Comparison of ENCODE assay signal across 1 cellular context in the genomic region with DNA sequence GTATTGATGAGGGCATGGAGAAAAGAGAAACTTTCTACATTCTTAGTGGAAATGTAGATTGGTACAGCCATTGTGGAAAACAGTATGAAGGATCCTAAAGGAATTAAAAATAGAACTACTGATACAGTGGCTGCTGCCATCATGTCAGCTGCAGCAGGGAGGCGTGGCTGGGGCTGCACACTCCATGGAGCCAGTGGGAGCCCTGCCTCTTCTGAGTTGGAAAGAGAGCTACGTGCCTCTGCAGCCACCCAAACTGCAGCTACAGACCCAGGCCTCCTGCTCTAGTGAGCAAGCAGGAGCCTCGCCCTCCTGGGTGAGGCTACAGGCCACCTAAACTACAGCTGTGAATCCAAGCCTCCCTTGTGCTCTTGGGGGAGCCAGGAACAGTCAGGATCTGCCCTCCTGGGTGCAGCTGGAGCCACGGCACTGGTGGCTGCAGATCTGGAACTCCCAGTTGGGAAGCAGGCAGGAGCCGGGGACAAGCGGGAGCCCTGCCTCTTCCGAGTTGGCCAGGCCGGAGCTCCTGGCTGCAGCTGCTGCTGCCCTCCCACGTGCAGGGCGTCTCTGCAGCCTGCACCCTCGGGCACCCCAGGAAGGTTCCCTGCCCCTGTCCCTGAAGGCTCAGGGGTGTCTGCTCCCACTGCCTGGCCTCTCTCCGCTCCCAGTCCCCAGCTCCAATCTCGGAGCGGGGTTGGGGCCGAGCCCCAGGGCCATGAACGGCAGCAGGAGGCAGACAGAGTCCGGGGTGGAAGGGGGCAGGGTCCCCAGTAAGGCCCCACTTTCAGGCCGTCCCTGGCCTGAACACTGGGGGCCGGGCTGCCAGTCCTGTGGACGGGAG.
TF ChIP-seq lines count a peak whose summit lies in the region.

No MANE protein-coding gene starts in this region.

TF ChIP-seq in H1, 55 proteins besides CTCF, POLR2A, EP300 and RAD21:
- no peak for TF ChIP-seq TAF1 (IDR thresholded peaks at IDR 0.05; ENCODE audit: low read depth, low read length)
- TF ChIP-seq CHD1 (IDR thresholded peaks at IDR 0.05; ENCODE audit: low read depth, low read length) = no peak
- no peak for TF ChIP-seq SRF (IDR thresholded peaks at IDR 0.05; ENCODE audit: low read depth, low read length)
- TF ChIP-seq BACH1 (IDR thresholded peaks at IDR 0.05; ENCODE audit: low read length) = no peak
- TF ChIP-seq MAFK (IDR thresholded peaks at IDR 0.05; ENCODE audit: low read depth, low read length) = no peak
- no peak for TF ChIP-seq EGR1 (IDR thresholded peaks at IDR 0.05; ENCODE audit: borderline replicate concordance, low read depth, low read length)
- no peak for TF ChIP-seq RBBP5 (IDR thresholded peaks at IDR 0.05; ENCODE audit: borderline replicate concordance, low read depth, low read length)
- TF ChIP-seq SIN3A (conservative IDR thresholded peaks at IDR 0.05 in 1 of 2, IDR thresholded peaks at IDR 0.05 in 1 of 2; ENCODE audit: low read depth in 1 of 2, low read length in 2 of 2) = no peak
- no peak for TF ChIP-seq ATF2 (IDR thresholded peaks at IDR 0.05; ENCODE audit: low read length)
- TF ChIP-seq FOSL1 (IDR thresholded peaks at IDR 0.05; ENCODE audit: insufficient read depth, low read depth, low read length) = no peak
- no peak for TF ChIP-seq SIRT6 (IDR thresholded peaks at IDR 0.05; ENCODE audit: low read length)
- TF ChIP-seq SUZ12 (IDR thresholded peaks at IDR 0.05; ENCODE audit: low read length) = no peak
- no peak for TF ChIP-seq CHD7 (IDR thresholded peaks at IDR 0.05; ENCODE audit: insufficient replicate concordance, low read length)
- no peak for TF ChIP-seq CBX8 (IDR thresholded peaks at IDR 0.05; ENCODE audit: borderline replicate concordance, low read depth, low read length)
- TF ChIP-seq POLR2AphosphoS5 (IDR thresholded peaks at IDR 0.05; ENCODE audit: low read depth, low read length) = no peak
TF ChIP-seq in H1: peak in this region for 0.
